Comparison of ENCODE assay signal across 16 cellular contexts in genomic region chr4:24519649-24520048, GRCh38.
DNase-seq lines count a peak whose midpoint lies in the region; ATAC-seq and TF ChIP-seq lines count a peak whose summit lies in the region.
"Had no signal": no experiment of that assay in that cellular context is flagged by ENCODE, and none has a peak within 500 bp of the region (broad histone marks: within the 10 kb centered on the region; RNA-seq: fewer than 3 reads in every experiment).

No MANE protein-coding gene starts in this region.

- H3K56ac ChIP-seq in mesendoderm (ENCODE audit: low read length), result no peak overlapping the region

- no peak overlapping the region for H3K18ac ChIP-seq in mesendoderm (ENCODE audit: low read length)

- H3K79me2 ChIP-seq in mesendoderm (ENCODE audit: control insufficient read depth, insufficient read depth, low read length), result peaks cover 13% of the 10 kb centered on the region

- H2BK120ac ChIP-seq in mesendoderm (ENCODE audit: low read depth, low read length), result no peak overlapping the region

- H3K4me3 ChIP-seq in mesendoderm (ENCODE audit: low read length) (no peak overlapping the region), Caco-2 (ENCODE audit: low read depth, low read length) (no peak overlapping the region), dorsolateral prefrontal cortex (no peak overlapping the region)
- H3K4me3 ChIP-seq: breast epithelium, tibial artery had no signal

- H3K4me1 ChIP-seq in mesendoderm (ENCODE audit: control insufficient read depth, low read depth, low read length), result peaks cover 8% of the 10 kb centered on the region
- peaks cover 13% of the 10 kb centered on the region; the same call in 1 of the 2 replicates for H3K4me1 ChIP-seq in Caco-2

- H3K27ac ChIP-seq in mesendoderm (ENCODE audit: low read depth, low read length), result no peak overlapping the region
- H3K27ac ChIP-seq in dorsolateral prefrontal cortex, result no peak overlapping the region
- H3K27ac ChIP-seq: tibial artery had no signal

- POLR2A ChIA-PET in Caco-2 (lab: Charles Lee), result no interaction called here

- H3K4me1 Mint-ChIP-seq in Caco-2 (ENCODE audit: low read depth, unreplicated experiment), result peaks cover 10% of the 10 kb centered on the region

- H3K23ac ChIP-seq in mesendoderm (ENCODE audit: low read length), result no peak overlapping the region

- H2BK15ac ChIP-seq in mesendoderm (replicated peaks; ENCODE audit: low read depth), result no peak overlapping the region

- H2AK5ac ChIP-seq in mesendoderm (ENCODE audit: low read length), result no peak overlapping the region

- H3K4me3 Mint-ChIP-seq in Caco-2 (ENCODE audit: unreplicated experiment), result no peak overlapping the region
- H3K4me3 Mint-ChIP-seq: T-helper 2 cell treated with Interferon-gamma antibody and Interleukin-4, amounts not matched to agents 5 μg/mL and 100 μg/mL, for 36 hours had no signal

- H3K9ac ChIP-seq in mesendoderm (ENCODE audit: low read length), result no peak overlapping the region

- no peak overlapping the region for H3K4me2 ChIP-seq in mesendoderm (ENCODE audit: low read length)

- CTCF ChIA-PET in Caco-2 (lab: Charles Lee), result no interaction called here

- no peaks in the 10 kb centered on the region for H3K27me3 Mint-ChIP-seq in Caco-2 (ENCODE audit: insufficient read depth, unreplicated experiment)

- peaks cover 13% of the 10 kb centered on the region for H3K79me1 ChIP-seq in mesendoderm (ENCODE audit: low read length)

- no CpG with 5 or more reads among the region's 1 CpG for WGBS in mesendoderm (ENCODE audit: extremely low coverage, insufficient coverage, low lambda C conversion rate)

- H4K8ac ChIP-seq in mesendoderm (ENCODE audit: low read depth, low read length), result no peak overlapping the region

- H3K36me3 ChIP-seq in mesendoderm (ENCODE audit: control insufficient read depth, insufficient read depth, low read length), result no peaks in the 10 kb centered on the region
- peaks cover 3% of the 10 kb centered on the region for H3K36me3 ChIP-seq in Caco-2 (ENCODE audit: control insufficient read depth, insufficient read depth, low read length)
- H3K36me3 ChIP-seq: breast epithelium had no signal

- ATAC-seq in Right ventricle myocardium superior (ENCODE audit: poor library complexity) (peak; percentile 67), Right ventricle myocardium inferior (no peak), GM18519 (IDR thresholded peaks at IDR 0.05; ENCODE audit: low FRiP score, unreplicated experiment) (no peak)

- TF ChIP-seq CTCF in Caco-2 (IDR thresholded peaks at IDR 0.05; ENCODE audit: insufficient read depth in 1 of 2, low read depth in 1 of 2, low read length in 1 of 2, severe bottlenecking in 1 of 2, unreplicated experiment in 1 of 2) (no peak), dorsolateral prefrontal cortex (IDR thresholded peaks at IDR 0.05 in 54 of 56, conservative IDR thresholded peaks at IDR 0.05 in 2 of 56; ENCODE audit: low read depth in 1 of 56, partially characterized antibody in 56 of 56) (no peak)

- H3K27ac Mint-ChIP-seq in Caco-2 (ENCODE audit: unreplicated experiment), result no peak overlapping the region
- H3K27ac Mint-ChIP-seq: T-helper 2 cell treated with Interferon-gamma antibody and Interleukin-4, amounts not matched to agents 5 μg/mL and 100 μg/mL, for 36 hours had no signal

- no TSS peak for BruUV-seq in Caco-2 (replicated peaks; lab: Mats Ljungman, UMichigan)

- no peaks in the 10 kb centered on the region for H3K9me3 ChIP-seq in Caco-2
- H3K9me3 ChIP-seq: breast epithelium, tibial artery had no signal

- intact Hi-C loops in Right ventricle myocardium superior (cut with DNase I) (no loop called here), Right ventricle myocardium inferior (cut with DNase I) (no loop called here), Caco-2 (cut with micrococcal nuclease; ENCODE audit: unreplicated experiment) (no loop called here), dorsolateral prefrontal cortex (cut with DNase I) (no loop called here)

- no peak overlapping the region for H2BK5ac ChIP-seq in mesendoderm (ENCODE audit: low read length)

- peaks cover 93% of the 10 kb centered on the region for H3K36me3 Mint-ChIP-seq in Caco-2 (ENCODE audit: insufficient read depth, unreplicated experiment)

- no peak overlapping the region for H4K5ac ChIP-seq in mesendoderm (ENCODE audit: low read length)

- H3K27me3 ChIP-seq in mesendoderm (ENCODE audit: insufficient read depth, low read length, poor library complexity) (no peaks in the 10 kb centered on the region), Caco-2 (replicated peaks; ENCODE audit: control insufficient read depth, insufficient read depth, low read length) (no peaks in the 10 kb centered on the region), dorsolateral prefrontal cortex (no peaks in the 10 kb centered on the region)
- H3K27me3 ChIP-seq: breast epithelium, tibial artery had no signal

- DNase-seq in Right ventricle myocardium superior (no peak), Right ventricle myocardium inferior (ENCODE audit: missing footprints) (no peak), fibroblast of peridontal ligament (ENCODE audit: extremely low read depth) (peak; percentile 21), mesendoderm (peak; percentile 79), Caco-2 (no peak), dorsolateral prefrontal cortex (no peak), SK-N-DZ (ENCODE audit: low spot score) (no peak)
- DNase-seq: activated CD4-positive, alpha-beta T cell treated with anti-CD3 and anti-CD28 coated beads, Interleukin-2, amount 50 U/mL, for 4 hours; activated effector memory CD4-positive, alpha-beta T cell treated with anti-CD3 and anti-CD28 coated beads, Interleukin-2, amount 50 U/mL, for 16 hours; KG1; NCI-H526 treated with DMSO at 0.1 percent for 48 hours; small intestine; tibial artery had no signal

- no peak overlapping the region for H3K4ac ChIP-seq in mesendoderm (ENCODE audit: low read depth, low read length)

- no peaks in the 10 kb centered on the region for H3K9me3 Mint-ChIP-seq in Caco-2 (ENCODE audit: unreplicated experiment)
- H3K9me3 Mint-ChIP-seq: T-helper 2 cell treated with Interferon-gamma antibody and Interleukin-4, amounts not matched to agents 5 μg/mL and 100 μg/mL, for 36 hours had no signal

Comparison
In these comparisons a context has a peak if more than half of its experiments do, and no peak if none do; other contexts are left out.
1. DNase-seq: peak in fibroblast of peridontal ligament (single experiment) and mesendoderm (single experiment); none in Right ventricle myocardium superior (single experiment), Right ventricle myocardium inferior (single experiment), Caco-2 (0 of 2), dorsolateral prefrontal cortex (0 of 10) and SK-N-DZ (single experiment).